ENCODE assay signal across 12 cellular contexts in genomic region chr2:149989447-149990063, GRCh38.
DNase-seq lines count a peak whose midpoint lies in the region; ATAC-seq and TF ChIP-seq lines count a peak whose summit lies in the region.
"Had no signal": no experiment of that assay in that cellular context is flagged by ENCODE, and none has a peak within 500 bp of the region (broad histone marks: within the 10 kb centered on the region; RNA-seq: fewer than 3 reads in every experiment).

No MANE protein-coding gene starts in this region.

- peaks cover 0 to 11% of the 10 kb centered on the region in 2 experiments; a peak in 2 of 4 replicates for H3K4me1 ChIP-seq in SK-N-SH (ENCODE audit: control insufficient read depth in 1 of 2, insufficient read depth in 2 of 2, low read depth in 1 of 2, low read length in 1 of 2)
- H3K4me1 ChIP-seq in body of pancreas, result peaks cover 37% of the 10 kb centered on the region
- H3K4me1 ChIP-seq in neural progenitor cell, result no peaks in the 10 kb centered on the region

- DNase-seq in SK-N-SH (no peak), body of pancreas (peak; percentile 19 to 50 (median 30)), kidney epithelial cell (ENCODE audit: low read depth) (peak; percentile 56), neural progenitor cell (ENCODE audit: low spot score) (no peak), T-helper 17 cell (no peak), medulla oblongata (ENCODE audit: extremely low spot score) (no peak)
- DNase-seq in activated CD8-positive, alpha-beta memory T cell treated with anti-CD3 and anti-CD28 coated beads, Interleukin-2, amount 10 ng/mL, durations not matched to agents 7 days and 5 days, result no peak
- DNase-seq: activated T-cell treated with anti-CD3 and anti-CD28 coated beads, Interleukin-2, amount 50 U/mL, for 24 hours; hypothalamus had no signal

- no peaks in the 10 kb centered on the region for H3K36me3 Mint-ChIP-seq in activated CD8-positive, alpha-beta memory T cell treated with anti-CD3 and anti-CD28 coated beads, Interleukin-2, amount 10 ng/mL, durations not matched to agents 7 days and 5 days
- H3K36me3 Mint-ChIP-seq in neural progenitor cell (no peaks in the 10 kb centered on the region), T-helper 17 cell (ENCODE audit: low read depth) (no peaks in the 10 kb centered on the region)

- H4K20me1 ChIP-seq in SK-N-SH (ENCODE audit: insufficient read depth) (no peaks in the 10 kb centered on the region), neural progenitor cell (ENCODE audit: low read depth) (no peaks in the 10 kb centered on the region)

- H3K27ac ChIP-seq in SK-N-SH (ENCODE audit: low read depth in 2 of 2, low read length in 1 of 2) (no peak overlapping the region), body of pancreas (peak overlapping the region in 3 of 4 donors; percentile 27 to 65 (median 55)), neural progenitor cell (no peak overlapping the region)
- H3K27ac ChIP-seq: KMS-11 had no signal

- no peaks in the 10 kb centered on the region for H3K4me1 Mint-ChIP-seq in activated CD8-positive, alpha-beta memory T cell treated with anti-CD3 and anti-CD28 coated beads, Interleukin-2, amount 10 ng/mL, durations not matched to agents 7 days and 5 days
- H3K4me1 Mint-ChIP-seq in neural progenitor cell (no peaks in the 10 kb centered on the region), T-helper 17 cell (no peaks in the 10 kb centered on the region)

- ATAC-seq in SK-N-SH treated with all-trans-retinoic acid at 6 μM for 48 hours (no peak), body of pancreas (peak; percentile 85), T-helper 17 cell (no peak)
- no peak for ATAC-seq in activated CD8-positive, alpha-beta memory T cell treated with anti-CD3 and anti-CD28 coated beads, Interleukin-2, amount 10 ng/mL, durations not matched to agents 7 days and 5 days

- no peak for TF ChIP-seq EP300 in SK-N-SH (IDR thresholded peaks at IDR 0.05; ENCODE audit: borderline replicate concordance in 1 of 2, low read depth in 1 of 2, low read length in 1 of 2)

- H3K4me3 ChIP-seq in SK-N-SH (ENCODE audit: low read depth in 2 of 2, low read length in 1 of 2) (no peak overlapping the region), body of pancreas (no peak overlapping the region), kidney epithelial cell (ENCODE audit: low read depth, low read length) (no peak overlapping the region), neural progenitor cell (no peak overlapping the region)
- H3K4me3 ChIP-seq: smooth muscle cell had no signal

- H3K9ac ChIP-seq in SK-N-SH, result no peak overlapping the region
- no peak overlapping the region for H3K9ac ChIP-seq in neural progenitor cell
- H3K9ac ChIP-seq: KMS-11 had no signal

- H3K27me3 ChIP-seq in SK-N-SH (ENCODE audit: insufficient read depth) (no peaks in the 10 kb centered on the region), body of pancreas (no peaks in the 10 kb centered on the region), kidney epithelial cell (ENCODE audit: control insufficient read depth, insufficient read depth, low read length) (no peaks in the 10 kb centered on the region), neural progenitor cell (no peaks in the 10 kb centered on the region)

- POLR2A ChIA-PET in SK-N-SH (lab: Yijun Ruan, JAX), result no interaction called here

- TF ChIP-seq CTCF in SK-N-SH (IDR thresholded peaks at IDR 0.05), result no peak
- no peak for TF ChIP-seq CTCF in body of pancreas (IDR thresholded peaks at IDR 0.05)
- TF ChIP-seq CTCF in kidney epithelial cell (IDR thresholded peaks at IDR 0.05; ENCODE audit: insufficient read depth, low read length, poor library complexity, severe bottlenecking), result no peak
- no peak for TF ChIP-seq CTCF in neural progenitor cell (IDR thresholded peaks at IDR 0.05)

- H3K4me3 Mint-ChIP-seq in activated CD8-positive, alpha-beta memory T cell treated with anti-CD3 and anti-CD28 coated beads, Interleukin-2, amount 10 ng/mL, durations not matched to agents 7 days and 5 days, result no peak overlapping the region
- no peak overlapping the region for H3K4me3 Mint-ChIP-seq in neural progenitor cell
- H3K4me3 Mint-ChIP-seq in T-helper 17 cell, result no peak overlapping the region
- H3K4me3 Mint-ChIP-seq: activated T-cell treated with anti-CD3 and anti-CD28 coated beads, Interleukin-2, amount 50 U/mL, for 24 hours had no signal

- intact Hi-C loops in body of pancreas (cut with DNase I), result no loop called here

- H3K9me3 ChIP-seq in SK-N-SH, result no peaks in the 10 kb centered on the region
- no peaks in the 10 kb centered on the region for H3K9me3 ChIP-seq in body of pancreas
- no peaks in the 10 kb centered on the region for H3K9me3 ChIP-seq in neural progenitor cell (ENCODE audit: low read depth)
- H3K9me3 ChIP-seq in T-helper 17 cell (ENCODE audit: control insufficient read depth, low read length, poor library complexity, severe bottlenecking), result no peaks in the 10 kb centered on the region

- no peak for TF ChIP-seq POLR2A in body of pancreas (IDR thresholded peaks at IDR 0.05)

- CTCF ChIA-PET in SK-N-SH (lab: Yijun Ruan, JAX), result no interaction called here
- CTCF ChIA-PET in activated CD8-positive, alpha-beta memory T cell treated with anti-CD3 and anti-CD28 coated beads, Interleukin-2, amount 10 ng/mL, durations not matched to agents 7 days and 5 days (lab: Charles Lee), result no interaction called here

- no peaks in the 10 kb centered on the region for H3F3A ChIP-seq in SK-N-SH (replicated peaks; ENCODE audit: insufficient read depth)
- H3F3A ChIP-seq in neural progenitor cell (ENCODE audit: low read depth), result no peaks in the 10 kb centered on the region

- H3K4me2 ChIP-seq in SK-N-SH, result no peak overlapping the region
- no peak overlapping the region for H3K4me2 ChIP-seq in neural progenitor cell
- H3K4me2 ChIP-seq: KMS-11, smooth muscle cell had no signal

- H3K79me2 ChIP-seq in SK-N-SH (ENCODE audit: insufficient read depth), result no peaks in the 10 kb centered on the region
- no peaks in the 10 kb centered on the region for H3K79me2 ChIP-seq in neural progenitor cell (ENCODE audit: low read depth)

- no peak for TF ChIP-seq RAD21 in SK-N-SH (IDR thresholded peaks at IDR 0.05; ENCODE audit: low read length)

- no peak overlapping the region for H2AFZ ChIP-seq in SK-N-SH (ENCODE audit: low read depth)
- no peak overlapping the region for H2AFZ ChIP-seq in neural progenitor cell (replicated peaks)

- no peaks in the 10 kb centered on the region for H3K27me3 Mint-ChIP-seq in activated CD8-positive, alpha-beta memory T cell treated with anti-CD3 and anti-CD28 coated beads, Interleukin-2, amount 10 ng/mL, durations not matched to agents 7 days and 5 days
- H3K27me3 Mint-ChIP-seq in neural progenitor cell (ENCODE audit: insufficient read depth, low read depth), result no peaks in the 10 kb centered on the region
- H3K27me3 Mint-ChIP-seq in T-helper 17 cell, result no peaks in the 10 kb centered on the region
- H3K27me3 Mint-ChIP-seq: activated T-cell treated with anti-CD3 and anti-CD28 coated beads, Interleukin-2, amount 50 U/mL, for 24 hours had no signal

- H3K36me3 ChIP-seq in SK-N-SH (replicated peaks in 1 of 2; ENCODE audit: control insufficient read depth in 1 of 2, insufficient read depth in 2 of 2, low read length in 1 of 2) (no peaks in the 10 kb centered on the region), body of pancreas (replicated peaks in 1 of 2; ENCODE audit: insufficient read depth in 1 of 2, low read depth in 2 of 2) (no peaks in the 10 kb centered on the region), kidney epithelial cell (ENCODE audit: control insufficient read depth, insufficient read depth, low read length) (no peaks in the 10 kb centered on the region), neural progenitor cell (no peaks in the 10 kb centered on the region)

- no peak overlapping the region for H3K27ac Mint-ChIP-seq in activated CD8-positive, alpha-beta memory T cell treated with anti-CD3 and anti-CD28 coated beads, Interleukin-2, amount 10 ng/mL, durations not matched to agents 7 days and 5 days
- H3K27ac Mint-ChIP-seq in neural progenitor cell (no peak overlapping the region), T-helper 17 cell (no peak overlapping the region)
- H3K27ac Mint-ChIP-seq: activated T-cell treated with anti-CD3 and anti-CD28 coated beads, Interleukin-2, amount 50 U/mL, for 24 hours had no signal

- no peaks in the 10 kb centered on the region for H3K9me2 ChIP-seq in SK-N-SH

- H3K9me3 Mint-ChIP-seq in activated CD8-positive, alpha-beta memory T cell treated with anti-CD3 and anti-CD28 coated beads, Interleukin-2, amount 10 ng/mL, durations not matched to agents 7 days and 5 days (ENCODE audit: low read depth), result no peaks in the 10 kb centered on the region
- no peaks in the 10 kb centered on the region for H3K9me3 Mint-ChIP-seq in neural progenitor cell
- H3K9me3 Mint-ChIP-seq: activated T-cell treated with anti-CD3 and anti-CD28 coated beads, Interleukin-2, amount 50 U/mL, for 24 hours had no signal

- WGBS in SK-N-SH (ENCODE audit: low lambda C conversion rate), result 66% methylated on average over 2 of the region's 2 CpGs
- 10 to 16% methylated on average over 2 of the region's 2 CpGs for WGBS in body of pancreas, 2 donors

TF ChIP-seq in SK-N-SH, 30 proteins besides CTCF, POLR2A, EP300 and RAD21 (continues in another document):
- TF ChIP-seq PBX3 (IDR thresholded peaks at IDR 0.05), result peak; percentile 22; the same call in 1 of the 2 replicates

TF ChIP-seq in SK-N-SH treated with all-trans-retinoic acid at 6 μM for 48 hours, 23 proteins besides CTCF, POLR2A, EP300 and RAD21 (continues in another document):
- TF ChIP-seq PATZ1 (CRISPR knock-in tag; IDR thresholded peaks at IDR 0.05; ENCODE audit: borderline replicate concordance) (no peak), TOX (CRISPR knock-in tag; IDR thresholded peaks at IDR 0.05; ENCODE audit: borderline replicate concordance) (no peak)

Comparison
In these comparisons a context has a peak if more than half of its experiments do, and no peak if none do; other contexts are left out.
1. DNase-seq: peak in body of pancreas (4 of 4) and kidney epithelial cell (single experiment); none in SK-N-SH (single experiment), activated CD8-positive, alpha-beta memory T cell treated with anti-CD3 and anti-CD28 coated beads, Interleukin-2, amount 10 ng/mL, durations not matched to agents 7 days and 5 days (single experiment), neural progenitor cell (single experiment), T-helper 17 cell (0 of 3) and medulla oblongata (single experiment).
2. H3K27ac ChIP-seq: peak in body of pancreas (3 of 4); none in SK-N-SH (0 of 2) and neural progenitor cell (single experiment).